In the genomic region with DNA sequence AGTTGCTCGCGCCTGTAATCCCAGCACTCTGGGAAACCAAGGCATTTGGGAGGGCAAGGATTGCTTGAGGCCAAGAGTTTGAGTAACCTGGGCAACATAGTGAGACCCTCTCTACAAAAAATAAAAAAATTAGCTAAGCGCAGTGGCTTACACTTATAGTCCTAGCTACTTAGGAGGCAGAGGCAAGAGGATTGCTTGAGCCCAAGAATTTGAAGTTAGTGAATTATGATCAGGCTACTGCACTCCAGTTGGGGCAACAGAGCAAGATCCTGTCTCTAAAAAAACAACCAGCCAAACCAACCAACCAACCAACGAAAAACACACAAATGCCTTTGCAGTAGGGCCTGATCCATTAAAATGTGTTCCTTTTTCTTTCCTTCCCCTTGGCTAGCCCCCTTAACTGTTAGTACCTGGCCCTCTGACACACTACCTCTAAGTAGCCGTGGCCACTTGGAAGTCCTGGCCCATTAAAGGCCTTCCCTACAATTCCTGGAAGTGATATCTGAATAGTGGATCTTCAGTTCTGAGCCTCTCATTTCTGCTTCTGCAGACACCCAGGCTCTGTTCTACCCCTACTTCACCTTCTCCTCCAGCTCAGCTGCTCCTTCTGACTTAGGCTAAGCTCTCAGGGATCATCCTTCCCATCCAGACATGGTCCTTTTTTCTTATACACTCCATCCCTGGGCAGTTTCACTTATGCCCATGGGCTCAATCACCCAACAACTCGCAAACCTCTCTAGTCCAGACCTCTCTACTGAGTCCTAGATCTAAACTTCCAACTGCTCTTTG, we compare ENCODE assay signal across 17 cellular contexts. TPM values are rescaled to one million over a fixed set of nuclear protein-coding genes. Genes with fewer than 3 reads are reported as not detected.
DNase-seq lines count a peak whose midpoint lies in the region; ATAC-seq and TF ChIP-seq lines count a peak whose summit lies in the region.
"Had no signal": no experiment of that assay in that cellular context is flagged by ENCODE, and none has a peak within 500 bp of the region (broad histone marks: within the 10 kb centered on the region; RNA-seq: fewer than 3 reads in every experiment).

No MANE protein-coding gene starts in this region.

- intact Hi-C loops in CD4-positive, alpha-beta T cell (cut with DNase I, micrococcal nuclease), result loop anchor here in 1 of 2 experiments (5.0 kb wide), 1 partner anchor 1239 kb away; a partner anchor contains a TSS
- intact Hi-C loops in Calu3 (cut with micrococcal nuclease; ENCODE audit: unreplicated experiment), result no loop called here
- intact Hi-C loops in activated T-helper 2 cell treated with anti-CD3 and anti-CD28 coated beads, Interferon-gamma antibody, Interleukin-2, Interleukin-4, amounts not matched to agents 10 μg/mL and 5 μg/mL and 100 μg/mL, durations not matched to agents 14 hours and 24 hours and 36 hours (cut with micrococcal nuclease), result loop anchor here (10.0 kb wide), 1 partner anchor 509 kb away; no protein-coding TSS in a partner anchor

- POLR2A ChIA-PET in CD4-positive, alpha-beta T cell (lab: Charles Lee), result interaction anchor here (1.1 to 1.2 kb wide), 1 partner anchor 10 kb away, joined by 7 read pairs; a partner anchor contains a TSS

- BruUV-seq in Calu3 (replicated peaks; lab: Mats Ljungman, UMichigan), result no TSS peak

- no peaks in the 10 kb centered on the region for H3K27me3 Mint-ChIP-seq in CD4-positive, alpha-beta T cell
- H3K27me3 Mint-ChIP-seq in Calu3 (ENCODE audit: unreplicated experiment) (no peaks in the 10 kb centered on the region), nephron (ENCODE audit: low read depth) (no peaks in the 10 kb centered on the region)
- no peaks in the 10 kb centered on the region for H3K27me3 Mint-ChIP-seq in activated T-helper 2 cell treated with anti-CD3 and anti-CD28 coated beads, Interferon-gamma antibody, Interleukin-2, Interleukin-4, amounts not matched to agents 10 μg/mL and 5 μg/mL and 100 μg/mL, durations not matched to agents 14 hours and 24 hours and 36 hours (ENCODE audit: low read depth)
- H3K27me3 Mint-ChIP-seq: B cell had no signal

- H3K27ac ChIP-seq in CD4-positive, alpha-beta T cell (ENCODE audit: low read depth, low read length), result no peak overlapping the region
- H3K27ac ChIP-seq: SJSA1 had no signal

- no peak for TF ChIP-seq CTCF in CD4-positive, alpha-beta T cell (IDR thresholded peaks at IDR 0.05)
- TF ChIP-seq CTCF in Calu3 (IDR thresholded peaks at IDR 0.05; ENCODE audit: unreplicated experiment) (no peak), nephron (IDR thresholded peaks at IDR 0.05; ENCODE audit: unreplicated experiment in 3 of 3) (no peak)

- H3K36me3 Mint-ChIP-seq in CD4-positive, alpha-beta T cell (ENCODE audit: low read depth), result peaks cover 41% of the 10 kb centered on the region
- H3K36me3 Mint-ChIP-seq in Calu3 (ENCODE audit: insufficient read depth, unreplicated experiment) (peaks cover 47% of the 10 kb centered on the region), nephron (ENCODE audit: low read depth) (peaks cover 24% of the 10 kb centered on the region)
- peaks cover 43% of the 10 kb centered on the region for H3K36me3 Mint-ChIP-seq in activated T-helper 2 cell treated with anti-CD3 and anti-CD28 coated beads, Interferon-gamma antibody, Interleukin-2, Interleukin-4, amounts not matched to agents 10 μg/mL and 5 μg/mL and 100 μg/mL, durations not matched to agents 14 hours and 24 hours and 36 hours (ENCODE audit: low read depth)

- H3K9me3 Mint-ChIP-seq in CD4-positive, alpha-beta T cell, result no peaks in the 10 kb centered on the region
- H3K9me3 Mint-ChIP-seq in Calu3 (ENCODE audit: low read depth, unreplicated experiment) (no peaks in the 10 kb centered on the region), nephron (no peaks in the 10 kb centered on the region)
- no peaks in the 10 kb centered on the region for H3K9me3 Mint-ChIP-seq in activated T-helper 2 cell treated with anti-CD3 and anti-CD28 coated beads, Interferon-gamma antibody, Interleukin-2, Interleukin-4, amounts not matched to agents 10 μg/mL and 5 μg/mL and 100 μg/mL, durations not matched to agents 14 hours and 24 hours and 36 hours

- H3K9me3 ChIP-seq in CD4-positive, alpha-beta T cell (ENCODE audit: control insufficient read depth, low read length), result no peaks in the 10 kb centered on the region
- H3K9me3 ChIP-seq: SJSA1 had no signal

- CTCF ChIA-PET in CD4-positive, alpha-beta T cell (lab: Charles Lee), result no interaction called here
- CTCF ChIA-PET in Calu3 (lab: Charles Lee), result no interaction called here

- peak overlapping the region; percentile 67 for H3K27ac Mint-ChIP-seq in CD4-positive, alpha-beta T cell
- H3K27ac Mint-ChIP-seq in Calu3 (ENCODE audit: unreplicated experiment), result peak overlapping the region; percentile 55
- peak overlapping the region; percentile 36 for H3K27ac Mint-ChIP-seq in activated T-helper 2 cell treated with anti-CD3 and anti-CD28 coated beads, Interferon-gamma antibody, Interleukin-2, Interleukin-4, amounts not matched to agents 10 μg/mL and 5 μg/mL and 100 μg/mL, durations not matched to agents 14 hours and 24 hours and 36 hours
- H3K27ac Mint-ChIP-seq in nephron, result peak overlapping the region in 2 of 3 experiments; percentile 21 to 31
- H3K27ac Mint-ChIP-seq: B cell had no signal

- H3K4me1 Mint-ChIP-seq in CD4-positive, alpha-beta T cell (ENCODE audit: low read depth), result peaks cover 46% of the 10 kb centered on the region
- H3K4me1 Mint-ChIP-seq in Calu3 (ENCODE audit: low read depth, unreplicated experiment), result peaks cover 9% of the 10 kb centered on the region
- H3K4me1 Mint-ChIP-seq in activated T-helper 2 cell treated with anti-CD3 and anti-CD28 coated beads, Interferon-gamma antibody, Interleukin-2, Interleukin-4, amounts not matched to agents 10 μg/mL and 5 μg/mL and 100 μg/mL, durations not matched to agents 14 hours and 24 hours and 36 hours (ENCODE audit: low read depth), result peaks cover 39% of the 10 kb centered on the region
- H3K4me1 Mint-ChIP-seq in nephron, result peaks cover 11% of the 10 kb centered on the region

- peak overlapping the region; percentile 61 for H3K4me3 Mint-ChIP-seq in CD4-positive, alpha-beta T cell
- H3K4me3 Mint-ChIP-seq in Calu3 (ENCODE audit: low read depth, unreplicated experiment) (no peak overlapping the region), nephron (peak overlapping the region; percentile 31 to 64 (median 56))
- no peak overlapping the region for H3K4me3 Mint-ChIP-seq in activated T-helper 2 cell treated with anti-CD3 and anti-CD28 coated beads, Interferon-gamma antibody, Interleukin-2, Interleukin-4, amounts not matched to agents 10 μg/mL and 5 μg/mL and 100 μg/mL, durations not matched to agents 14 hours and 24 hours and 36 hours (ENCODE audit: low read depth)
- H3K4me3 Mint-ChIP-seq: B cell had no signal

- no peak for ATAC-seq in CD4-positive, alpha-beta T cell (ENCODE audit: poor library complexity)
- no peak for ATAC-seq in esophagus mucosa
- ATAC-seq: HCT116, PC-3 had no signal

- no peak for DNase-seq in CD4-positive, alpha-beta T cell
- no peak for DNase-seq in Calu3
- no peak for DNase-seq in activated T-helper 2 cell treated with anti-CD3 and anti-CD28 coated beads, Interferon-gamma antibody, Interleukin-2, Interleukin-4, amounts not matched to agents 10 μg/mL and 5 μg/mL and 100 μg/mL, durations not matched to agents 14 hours and 24 hours and 36 hours (ENCODE audit: low spot score)
- DNase-seq in NCI-H526 treated with DMSO at 0.1 percent for 48 hours (lab: John Stamatoyannopoulos, UW), result no peak
- DNase-seq in HUDEP-2 (lab: John Stamatoyannopoulos, UW; ENCODE audit: unreplicated experiment in 76 of 76), result no peak
- DNase-seq: DMS153, EL, NCI-H1092, NCI-H226, PC-3 had no signal

- H3K27me3 ChIP-seq in CD4-positive, alpha-beta T cell (ENCODE audit: control insufficient read depth, insufficient read depth, low read length), result no peaks in the 10 kb centered on the region
- H3K27me3 ChIP-seq: SJSA1 had no signal

RNA-seq across cellular contexts. Expression of a gene that starts 3.5 kb away (rescaled TPM):
- total RNA-seq in CD4-positive, alpha-beta T cell, result 1 to 10 TPM in 1 of 2 experiments, under 1 TPM in 1; 0.82 to 2.4 TPM
- 2.0 and 3.0 TPM in 2 replicates for total RNA-seq in Calu3 (2022)
- total RNA-seq in activated T-helper 2 cell treated with anti-CD3 and anti-CD28 coated beads, Interferon-gamma antibody, Interleukin-2, Interleukin-4, amounts not matched to agents 10 μg/mL and 5 μg/mL and 100 μg/mL, durations not matched to agents 14 hours and 24 hours and 36 hours, result 0.59 and 1.2 TPM in 2 replicates
- total RNA-seq in esophagus mucosa, result 7.3 TPM

RNA-seq across cellular contexts. Expression of a gene that starts 10.4 kb away (rescaled TPM):
- 10 to 100 TPM; 35.4 to 36.4 TPM for total RNA-seq in CD4-positive, alpha-beta T cell
- 84.1 and 97.8 TPM in 2 replicates for total RNA-seq in Calu3 (2022)
- total RNA-seq in activated T-helper 2 cell treated with anti-CD3 and anti-CD28 coated beads, Interferon-gamma antibody, Interleukin-2, Interleukin-4, amounts not matched to agents 10 μg/mL and 5 μg/mL and 100 μg/mL, durations not matched to agents 14 hours and 24 hours and 36 hours, result 117 and 123 TPM in 2 replicates
- 89.4 TPM for total RNA-seq in esophagus mucosa

RNA-seq across cellular contexts. Expression of a gene that starts 28.9 kb away (rescaled TPM):
- 1 to 10 TPM; 3.7 to 4.1 TPM for total RNA-seq in CD4-positive, alpha-beta T cell
- total RNA-seq in Calu3 (2022) (not detected in 2 replicates), esophagus mucosa (3.2 TPM)
- total RNA-seq in activated T-helper 2 cell treated with anti-CD3 and anti-CD28 coated beads, Interferon-gamma antibody, Interleukin-2, Interleukin-4, amounts not matched to agents 10 μg/mL and 5 μg/mL and 100 μg/mL, durations not matched to agents 14 hours and 24 hours and 36 hours, result 0.11 and 0.62 TPM in 2 replicates
- total RNA-seq: HT-29, M059J, PC-3, SJSA1 had no signal

RNA-seq across cellular contexts. Expression of a gene that starts 56.1 kb away (rescaled TPM):
- total RNA-seq in CD4-positive, alpha-beta T cell, result 10 to 100 TPM; 25.6 to 26.0 TPM
- total RNA-seq in Calu3 (2022) (35.2 and 42.7 TPM in 2 replicates), esophagus mucosa (22.7 TPM)
- 48.4 and 55.3 TPM in 2 replicates for total RNA-seq in activated T-helper 2 cell treated with anti-CD3 and anti-CD28 coated beads, Interferon-gamma antibody, Interleukin-2, Interleukin-4, amounts not matched to agents 10 μg/mL and 5 μg/mL and 100 μg/mL, durations not matched to agents 14 hours and 24 hours and 36 hours

Comparison
In these comparisons a context has a peak if more than half of its experiments do, and no peak if none do; other contexts are left out.
1. H3K4me3 Mint-ChIP-seq: peak in CD4-positive, alpha-beta T cell (single experiment) and nephron (3 of 3); none in Calu3 (single experiment) and activated T-helper 2 cell treated with anti-CD3 and anti-CD28 coated beads, Interferon-gamma antibody, Interleukin-2, Interleukin-4, amounts not matched to agents 10 μg/mL and 5 μg/mL and 100 μg/mL, durations not matched to agents 14 hours and 24 hours and 36 hours (single experiment).
2. Peak in every context shown above with its lines, with median percentiles within 50 percentile points of each other: H3K27ac Mint-ChIP-seq.